8 cellular contexts compared by ENCODE assay signal in the genomic region with DNA sequence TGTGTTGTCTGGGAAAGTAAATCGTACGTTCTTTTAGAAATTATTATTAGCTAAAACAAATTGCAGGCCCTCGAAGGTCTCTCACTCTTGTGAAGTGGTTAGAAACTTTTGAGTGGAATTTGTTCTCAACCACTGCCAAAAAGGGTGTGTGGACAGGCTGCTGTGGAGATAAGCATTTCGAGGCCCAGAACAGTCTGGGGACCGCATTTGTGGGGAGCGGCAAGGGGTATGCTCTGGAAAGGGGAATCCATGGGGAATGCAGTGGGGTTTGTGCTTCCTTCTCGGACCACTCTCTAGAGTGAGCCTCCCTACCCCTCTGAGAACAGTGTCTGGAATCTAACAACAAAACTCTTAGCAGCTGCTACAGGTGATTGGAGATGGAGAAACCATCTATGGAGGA. TPM values are rescaled to one million over a fixed set of nuclear protein-coding genes. Genes with fewer than 3 reads are reported as not detected.
DNase-seq lines count a peak whose midpoint lies in the region; ATAC-seq and TF ChIP-seq lines count a peak whose summit lies in the region.
"Had no signal": no experiment of that assay in that cellular context is flagged by ENCODE, and none has a peak within 500 bp of the region (broad histone marks: within the 10 kb centered on the region; RNA-seq: fewer than 3 reads in every experiment).

No MANE protein-coding gene starts in this region.

- H2AFZ ChIP-seq in IMR-90 (replicated peaks; ENCODE audit: low read length, poor library complexity): peak overlapping the region; percentile 90
- no peak overlapping the region for H2AFZ ChIP-seq in smooth muscle cell (ENCODE audit: low read depth)

- H2AK9ac ChIP-seq in IMR-90 (replicated peaks; ENCODE audit: low read depth, low read length, poor library complexity): peak overlapping the region; percentile 84

- 0 out of 2 replicates have a peak, but pooled peaks cover 7% of the 10 kb centered on the region for H3K9me1 ChIP-seq in IMR-90 (ENCODE audit: insufficient read depth, low read length)

- peak overlapping the region; percentile 64 for H2BK120ac ChIP-seq in IMR-90 (ENCODE audit: low read depth, low read length)

- H3K4me2 ChIP-seq in IMR-90 (ENCODE audit: low read depth, low read length) (peak overlapping the region; percentile 84), smooth muscle cell (peak overlapping the region; percentile 100)

- H2AK5ac ChIP-seq in IMR-90 (ENCODE audit: low read depth, low read length): peak overlapping the region; percentile 45

- dilution Hi-C loops in IMR-90 (cut with HindIII; ENCODE audit: low sequenced_read_pairs, unreplicated experiment): no loop called here

- TF ChIP-seq CTCF in IMR-90 (conservative IDR thresholded peaks at IDR 0.05; ENCODE audit: low read depth, low read length) (no peak), adrenal gland (IDR thresholded peaks at IDR 0.05) (no peak), smooth muscle cell (IDR thresholded peaks at IDR 0.05; ENCODE audit: borderline replicate concordance, insufficient read depth, poor library complexity, severe bottlenecking) (no peak)

- no peak for TF ChIP-seq RAD21 in IMR-90 (IDR thresholded peaks at IDR 0.05; ENCODE audit: low read length)

- H3K4me3 ChIP-seq in IMR-90 (ENCODE audit: insufficient read depth, low read depth, low read length): peak overlapping the region; percentile 90
- peak overlapping the region in 2 of 4 donors; percentile 45 to 84 for H3K4me3 ChIP-seq in adrenal gland
- peak overlapping the region; percentile 81 for H3K4me3 ChIP-seq in iPS-20b (ENCODE audit: low read length)
- peak overlapping the region; percentile 74 for H3K4me3 ChIP-seq in smooth muscle cell

- H3F3A ChIP-seq in smooth muscle cell (ENCODE audit: low read depth): peaks cover 14% of the 10 kb centered on the region

- POLR2A ChIA-PET in IMR-90 (lab: Charles Lee; ENCODE audit: unreplicated experiment): no interaction called here

- H3K9ac ChIP-seq in IMR-90 (ENCODE audit: low read depth, low read length) (peak overlapping the region; percentile 95), iPS-20b (ENCODE audit: low read depth, low read length) (peak overlapping the region; percentile 28; the same call in 1 of the 2 replicates), smooth muscle cell (ENCODE audit: low read depth) (peak overlapping the region; percentile 64)

- H3K79me1 ChIP-seq in IMR-90 (ENCODE audit: low read depth in 1 of 2, low read length in 2 of 2): peaks cover 11 to 50% of the 10 kb centered on the region in 2 experiments

- H3K4me1 ChIP-seq in IMR-90 (ENCODE audit: control insufficient read depth, insufficient read depth, low read length): peaks cover 11% of the 10 kb centered on the region
- peaks cover 33 to 43% of the 10 kb centered on the region in 2 donors for H3K4me1 ChIP-seq in adrenal gland (replicated peaks in 1 of 2)
- peaks cover 31% of the 10 kb centered on the region for H3K4me1 ChIP-seq in iPS-20b (ENCODE audit: insufficient read depth, low read length)
- H3K4me1 ChIP-seq in smooth muscle cell (ENCODE audit: low read depth): peaks cover 38% of the 10 kb centered on the region

- peak overlapping the region; percentile 18; the same call in 1 of the 2 replicates for H3K56ac ChIP-seq in IMR-90 (ENCODE audit: extremely low read depth, insufficient read depth, low read length)

- peaks cover 62% of the 10 kb centered on the region for H3K79me2 ChIP-seq in smooth muscle cell (ENCODE audit: low read depth)

- H3K27ac ChIP-seq in IMR-90 (ENCODE audit: insufficient read depth, low read length): peak overlapping the region; percentile 90
- H3K27ac ChIP-seq in adrenal gland: peak overlapping the region in 3 of 5 donors; percentile 81 to 93 (median 88)
- H3K27ac ChIP-seq in iPS-20b (ENCODE audit: low read length): no peak overlapping the region
- peak overlapping the region; percentile 44 for H3K27ac ChIP-seq in smooth muscle cell (ENCODE audit: low read depth)

- in situ Hi-C loops in IMR-90 (cut with MboI; ENCODE audit: low sequenced_read_pairs): loop anchor here (10.0 to 25.0 kb wide), 2 partner anchors 241 to 1147 kb away; a partner anchor contains a TSS

- H3K14ac ChIP-seq in IMR-90 (replicated peaks; ENCODE audit: low read depth, low read length): peak overlapping the region; percentile 74

- peak overlapping the region; percentile 68 for H4K91ac ChIP-seq in IMR-90 (ENCODE audit: insufficient read depth, low read depth, low read length)

- WGBS in IMR-90 (ENCODE audit: extremely low coverage in 2 of 2, insufficient read length in 1 of 2), 2 experiments: no CpG with 5 or more reads among the region's 7 CpGs
- WGBS in adrenal gland, 4 donors: 35 to 53% (median 44%) methylated on average over 7 of the region's 7 CpGs
- 24% methylated on average over 7 of the region's 7 CpGs for WGBS in smooth muscle cell (ENCODE audit: low lambda C conversion rate)

- no peak for ATAC-seq in IMR-90 (ENCODE audit: low read depth)

- H4K8ac ChIP-seq in IMR-90 (ENCODE audit: low read depth in 2 of 2, low read length in 2 of 2): peak overlapping the region; percentile 38 to 72; a peak in 3 of 4 replicates

- peak overlapping the region; percentile 62; the same call in 1 of the 3 replicates for H2BK15ac ChIP-seq in IMR-90 (ENCODE audit: low read depth, low read length)

- peak overlapping the region; percentile 69 for H2BK5ac ChIP-seq in IMR-90 (ENCODE audit: low read depth, low read length, poor library complexity, severe bottlenecking)

- TF ChIP-seq POLR2A in IMR-90 (IDR thresholded peaks at IDR 0.05; ENCODE audit: low read depth, low read length) (no peak), adrenal gland (IDR thresholded peaks at IDR 0.05) (no peak)

- peak overlapping the region; percentile 91 for H3K23ac ChIP-seq in IMR-90 (ENCODE audit: low read depth, low read length)

- peak overlapping the region; percentile 60 for H4K5ac ChIP-seq in IMR-90 (ENCODE audit: low read depth, low read length)

- no TSS peak for BruUV-seq in IMR-90 (replicated peaks; lab: Mats Ljungman, UMichigan)

- intact Hi-C loops in IMR-90 (cut with micrococcal nuclease) (loop anchor here (1.0 to 10.0 kb wide), 10 partner anchors 83 to 1359 kb away; a partner anchor contains a TSS), adrenal gland (cut with DNase I) (loop anchor here in 1 of 2 donors (10.0 kb wide), 1 partner anchor 809 kb away; no protein-coding TSS in a partner anchor)

- H4K20me1 ChIP-seq in IMR-90 (ENCODE audit: insufficient read depth, low read length) (no peaks in the 10 kb centered on the region; the same call in 1 of the 2 replicates), smooth muscle cell (ENCODE audit: low read depth) (peaks cover 11% of the 10 kb centered on the region)

- DNase-seq in IMR-90 (no peak), adrenal gland (peak in 1 of 7 donors; percentile 27), smooth muscle cell (lab: John Stamatoyannopoulos, UW; ENCODE audit: unreplicated experiment) (no peak), A172 (ENCODE audit: low spot score) (no peak), nucleus accumbens (lab: John Stamatoyannopoulos, UW) (no peak), HCEC 1CT (no peak)
- DNase-seq: stimulated activated CD4-positive, alpha-beta T cell treated with anti-CD3 and anti-CD28 coated beads, Interleukin-4, amount 100 ng/mL, for 24 hours had no signal

- H3K9me3 ChIP-seq in IMR-90 (ENCODE audit: control insufficient read depth, insufficient read depth, low read length): no peaks in the 10 kb centered on the region
- H3K9me3 ChIP-seq in adrenal gland (replicated peaks in 1 of 3): no peaks in the 10 kb centered on the region
- no peaks in the 10 kb centered on the region for H3K9me3 ChIP-seq in iPS-20b (ENCODE audit: insufficient read depth, low read depth, low read length)
- H3K9me3 ChIP-seq in smooth muscle cell (replicated peaks; ENCODE audit: low read depth): no peaks in the 10 kb centered on the region

- H3K36me3 ChIP-seq in IMR-90 (ENCODE audit: control insufficient read depth, insufficient read depth, low read length): peaks cover 7% of the 10 kb centered on the region; the same call in 1 of the 2 replicates
- H3K36me3 ChIP-seq in adrenal gland (replicated peaks in 1 of 2): no peaks in the 10 kb centered on the region
- H3K36me3 ChIP-seq in iPS-20b (ENCODE audit: insufficient read depth, low read depth, low read length): no peaks in the 10 kb centered on the region
- no peaks in the 10 kb centered on the region for H3K36me3 ChIP-seq in smooth muscle cell (ENCODE audit: low read depth)

- peak overlapping the region; percentile 59 for H2BK20ac ChIP-seq in IMR-90 (ENCODE audit: low read depth, low read length)

- CTCF ChIA-PET in IMR-90 (lab: Yijun Ruan, JAX): interaction anchor here (1.2 to 2.4 kb wide), 2 partner anchors 36 to 242 kb away, joined by 3 to 9 read pairs; no protein-coding TSS in a partner anchor

- H3K18ac ChIP-seq in IMR-90 (ENCODE audit: low read depth, low read length): peak overlapping the region; percentile 88

- peak overlapping the region; percentile 72 for H3K4ac ChIP-seq in IMR-90 (ENCODE audit: low read depth, low read length)

- H3K27me3 ChIP-seq in IMR-90 (ENCODE audit: control insufficient read depth, insufficient read depth, low read length) (no peaks in the 10 kb centered on the region), adrenal gland (no peaks in the 10 kb centered on the region), iPS-20b (ENCODE audit: insufficient read depth, low read length) (peaks cover 70% of the 10 kb centered on the region), smooth muscle cell (ENCODE audit: low read depth) (no peaks in the 10 kb centered on the region)

TF ChIP-seq in IMR-90, 13 proteins besides CTCF, POLR2A, EP300 and RAD21:
- TF ChIP-seq RCOR1 (IDR thresholded peaks at IDR 0.05; ENCODE audit: insufficient replicate concordance, low read length) (no peak), MXI1 (IDR thresholded peaks at IDR 0.05; ENCODE audit: borderline replicate concordance, low read depth, low read length) (0 out of 2 replicates have a peak, but pooled peaks have one; percentile 2)

RNA-seq across cellular contexts. Expression of a gene that starts 1.7 kb away (rescaled TPM):
- total RNA-seq in IMR-90 (2012; rRNA removed) (43.3 and 46.4 TPM in 2 replicates), adrenal gland (100 to 1,000 TPM in 5 of 8 donors, 10 to 100 TPM in 3; 58.9 to 205 (median 120) TPM), smooth muscle cell (70.4 and 96.1 TPM in 2 replicates)
- polyA plus RNA-seq in IMR-90 (2012; rRNA removed) (45.2 and 51.3 TPM in 2 replicates), adrenal gland (10 to 100 TPM; 27.6 to 42.2 (median 32.5) TPM), smooth muscle cell (53.2 and 58.4 TPM in 2 replicates)
- 40.6 and 48.8 TPM in 2 replicates for polyA plus RNA-seq in IMR-90 (2012; cell fraction: cytosol; rRNA removed)
- 27.6 and 54.4 TPM in 2 replicates for polyA plus RNA-seq in IMR-90 (2012; cell fraction: nucleus; rRNA removed; ENCODE audit: low replicate concordance)
- total RNA-seq in A172 (2014; rRNA removed; shearing (Covaris generic)): 5.4 and 10.2 TPM in 2 replicates

Comparison
In these comparisons a context has a peak if more than half of its experiments do, and no peak if none do; other contexts are left out.
1. H3K9ac ChIP-seq: peak in every context shown above with its lines; median percentile 95 in IMR-90; 64 in smooth muscle cell; 28 in iPS-20b.